Comparison of ENCODE assay signal across 9 cellular contexts in genomic region chr5:759111-759741, GRCh38. TPM values are rescaled to one million over a fixed set of nuclear protein-coding genes. Genes with fewer than 3 reads are reported as not detected.
DNase-seq lines count a peak whose midpoint lies in the region; ATAC-seq and TF ChIP-seq lines count a peak whose summit lies in the region.
"Had no signal": no experiment of that assay in that cellular context is flagged by ENCODE, and none has a peak within 500 bp of the region (broad histone marks: within the 10 kb centered on the region; RNA-seq: fewer than 3 reads in every experiment).

No MANE protein-coding gene starts in this region.

- no peaks in the 10 kb centered on the region for H3K36me3 Mint-ChIP-seq in natural killer cell
- no peaks in the 10 kb centered on the region for H3K36me3 Mint-ChIP-seq in chondrocyte (ENCODE audit: low read depth)

- TF ChIP-seq CTCF in Panc1 (IDR thresholded peaks at IDR 0.05) (no peak), natural killer cell (IDR thresholded peaks at IDR 0.05) (no peak), chondrocyte (IDR thresholded peaks at IDR 0.05) (no peak)

- in situ Hi-C loops in Panc1 (cut with HindIII; ENCODE audit: low pct_unique_long_range_greater_than_20kb, low sequenced_read_pairs) = no loop called here

- H3K9me3 ChIP-seq in Panc1 (ENCODE audit: control insufficient read depth, insufficient read depth, low read depth, low read length) = no peaks in the 10 kb centered on the region

- no peaks in the 10 kb centered on the region for H3K36me3 ChIP-seq in Panc1 (ENCODE audit: control insufficient read depth, insufficient read depth, low read length)

- BruUV-seq in Panc1 (replicated peaks; lab: Mats Ljungman, UMichigan) = no TSS peak

- ATAC-seq in Panc1 = peak; percentile 60
- ATAC-seq in natural killer cell = peak in 2 of 3 donors; percentile 26 to 76
- no peak for ATAC-seq in HG03521 (IDR thresholded peaks at IDR 0.05; ENCODE audit: unreplicated experiment)

- H3K4me3 Mint-ChIP-seq in natural killer cell (peak overlapping the region; percentile 25), chondrocyte (ENCODE audit: unreplicated experiment) (no peak overlapping the region)

- POLR2A ChIA-PET in Panc1 (lab: Charles Lee) = no interaction called here

- peaks cover 8% of the 10 kb centered on the region; the same call in 1 of the 2 replicates for H3K4me1 ChIP-seq in Panc1 (ENCODE audit: control insufficient read depth, insufficient read depth, low read length)

- H3K4me1 Mint-ChIP-seq in natural killer cell (peaks cover 0 to 7% of the 10 kb centered on the region in 2 donors), chondrocyte (ENCODE audit: low read depth) (no peaks in the 10 kb centered on the region)

- no peaks in the 10 kb centered on the region for H3K9me3 Mint-ChIP-seq in natural killer cell
- no peaks in the 10 kb centered on the region for H3K9me3 Mint-ChIP-seq in chondrocyte (ENCODE audit: low read depth)

- no peak overlapping the region for H3K27ac ChIP-seq in Panc1 (ENCODE audit: low read length)

- H3K27me3 Mint-ChIP-seq in natural killer cell (ENCODE audit: low read depth in 2 of 2) (peaks cover 0 to 4% of the 10 kb centered on the region in 2 donors), chondrocyte (ENCODE audit: low read depth) (peaks cover 15% of the 10 kb centered on the region)

- CTCF ChIA-PET in Panc1 (lab: Charles Lee) = no interaction called here

- H3K27ac Mint-ChIP-seq in natural killer cell = no peak overlapping the region
- no peak overlapping the region for H3K27ac Mint-ChIP-seq in chondrocyte (ENCODE audit: unreplicated experiment)

- DNase-seq in COLO668 (lab: John Stamatoyannopoulos, UW; ENCODE audit: unreplicated experiment) = peak; percentile 75
- DNase-seq in Panc1 (ENCODE audit: low read depth, low spot score) = no peak
- peak; percentile 41 for DNase-seq in dermis blood vessel endothelial cell
- no peak for DNase-seq in natural killer cell
- DNase-seq in chondrocyte (ENCODE audit: low spot score) = no peak
- no peak for DNase-seq in DMS79 (lab: John Stamatoyannopoulos, UW)
- no peak for DNase-seq in AML-193 (lab: John Stamatoyannopoulos, UW)

- H3K4me3 ChIP-seq in Panc1 (ENCODE audit: low read depth in 2 of 2, low read length in 2 of 2) = no peak overlapping the region

- intact Hi-C loops in Panc1 (cut with micrococcal nuclease; ENCODE audit: unreplicated experiment) (no loop called here), natural killer cell (cut with micrococcal nuclease) (no loop called here)

- no peaks in the 10 kb centered on the region for H3K27me3 ChIP-seq in Panc1 (ENCODE audit: control insufficient read depth, insufficient read depth, low read length)

RNA-seq across cellular contexts. Expression of gene ZDHHC11B, which starts 25.3 kb away (rescaled TPM):
- total RNA-seq in Panc1 (2021; ENCODE audit: unreplicated experiment) (1.4 TPM), dermis blood vessel endothelial cell (0.17 TPM in 1 of 2 replicates, not detected in the other), natural killer cell (1 to 10 TPM in 2 of 3 donors, under 1 TPM in 1; 0.85 to 7.3 (median 2.2) TPM), chondrocyte (0.17 TPM in 1 of 3 replicates, not detected in the others)
- polyA plus RNA-seq in Panc1 (2012; ENCODE audit: insufficient read length) = 1.4 TPM
- total RNA-seq: renal cortical epithelial cell had no signal

Comparison
In these comparisons a context has a peak if more than half of its experiments do, and no peak if none do; other contexts are left out.
1. DNase-seq: peak in COLO668 (single experiment) and dermis blood vessel endothelial cell (single experiment); none in Panc1 (single experiment), natural killer cell (single experiment), chondrocyte (single experiment), DMS79 (single experiment) and AML-193 (0 of 2).